Comparison of ENCODE assay signal across 18 cellular contexts in the genomic region with DNA sequence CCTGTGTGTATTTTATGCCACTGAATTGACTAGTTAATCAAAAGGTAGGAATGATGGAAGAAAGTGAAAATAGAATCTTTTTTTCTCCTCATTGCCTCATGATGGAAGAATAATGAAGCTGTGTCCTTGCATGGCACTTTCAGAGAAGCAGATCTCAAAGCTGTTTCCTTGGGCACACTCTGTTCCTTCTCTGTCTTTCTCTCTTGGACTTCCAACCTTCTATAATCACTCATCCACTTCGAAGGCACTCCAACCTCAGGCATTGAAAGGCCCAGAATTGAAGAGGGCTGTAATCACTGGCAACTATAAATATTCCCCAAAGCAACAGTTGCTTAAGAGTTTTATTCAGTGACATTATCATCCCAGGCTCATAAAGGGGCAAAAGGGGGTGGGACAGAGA. TPM values are rescaled to one million over a fixed set of nuclear protein-coding genes. Genes with fewer than 3 reads are reported as not detected.
"Had no signal": no experiment of that assay in that cellular context is flagged by ENCODE, and none has a peak within 500 bp of the region (broad histone marks: within the 10 kb centered on the region; RNA-seq: fewer than 3 reads in every experiment).

No MANE protein-coding gene starts in this region.

- H3K4me1 Mint-ChIP-seq: activated B cell treated with CpG ODN at 0.5 μM for 24 hours; activated naive CD4-positive, alpha-beta T cell treated with anti-CD3 and anti-CD28 coated beads, Interleukin-2, amount 10 ng/mL, durations not matched to agents 7 days and 5 days; activated T-helper 17 cell treated with anti-CD3 and anti-CD28 coated beads, Interleukin-2, amount 50 U/mL, for 72 hours; memory B cell had no signal

- H3K9me3 Mint-ChIP-seq: activated B cell treated with CpG ODN at 0.5 μM for 24 hours; activated CD4-positive, alpha-beta T cell treated with anti-CD3 and anti-CD28 coated beads, Interleukin-2, amount 10 ng/mL, durations not matched to agents 7 days and 5 days; activated naive CD4-positive, alpha-beta T cell treated with anti-CD3 and anti-CD28 coated beads, Interleukin-2, amount 10 ng/mL, durations not matched to agents 7 days and 5 days; activated T-helper 17 cell treated with anti-CD3 and anti-CD28 coated beads, Interleukin-2, amount 50 U/mL, for 72 hours; central memory CD8-positive, alpha-beta T cell; memory B cell had no signal

- H3K27ac Mint-ChIP-seq: activated B cell treated with CpG ODN at 0.5 μM for 24 hours; activated CD4-positive, alpha-beta T cell treated with anti-CD3 and anti-CD28 coated beads, Interleukin-2, amount 10 ng/mL, durations not matched to agents 7 days and 5 days; activated naive CD4-positive, alpha-beta T cell treated with anti-CD3 and anti-CD28 coated beads, Interleukin-2, amount 10 ng/mL, durations not matched to agents 7 days and 5 days; activated T-helper 17 cell treated with anti-CD3 and anti-CD28 coated beads, Interleukin-2, amount 50 U/mL, for 72 hours; memory B cell; T-helper 17 cell had no signal

- H3K4me3 ChIP-seq: body of pancreas, ovary, tibial artery, uterus had no signal

- DNase-seq: activated B cell treated with CpG ODN at 0.5 μM for 24 hours; activated CD4-positive, alpha-beta T cell treated with anti-CD3 and anti-CD28 coated beads, Interleukin-2, amount 10 ng/mL, durations not matched to agents 7 days and 5 days; activated naive CD4-positive, alpha-beta T cell treated with anti-CD3 and anti-CD28 coated beads, Interleukin-2, amount 10 ng/mL, durations not matched to agents 7 days and 5 days; activated T-cell treated with anti-CD3 and anti-CD28 coated beads for 4 hours; amniotic stem cell; body of pancreas; effector memory CD4-positive, alpha-beta T cell; left colon; ovary; stimulated activated CD4-positive, alpha-beta T cell treated with anti-CD3 and anti-CD28 coated beads, Interleukin-4, amount 100 ng/mL, for 24 hours; T-helper 17 cell; tibial artery; uterus had no signal

- H3K27me3 Mint-ChIP-seq: activated B cell treated with CpG ODN at 0.5 μM for 24 hours; activated CD4-positive, alpha-beta T cell treated with anti-CD3 and anti-CD28 coated beads, Interleukin-2, amount 10 ng/mL, durations not matched to agents 7 days and 5 days; activated naive CD4-positive, alpha-beta T cell treated with anti-CD3 and anti-CD28 coated beads, Interleukin-2, amount 10 ng/mL, durations not matched to agents 7 days and 5 days; activated T-helper 17 cell treated with anti-CD3 and anti-CD28 coated beads, Interleukin-2, amount 50 U/mL, for 72 hours; central memory CD8-positive, alpha-beta T cell; memory B cell; T-helper 17 cell had no signal

- H3K27ac ChIP-seq: body of pancreas, ovary, tibial artery had no signal

- H3K4me1 ChIP-seq: body of pancreas, uterus had no signal

- H3K36me3 ChIP-seq: ovary, tibial artery, uterus had no signal

- ATAC-seq: activated T-helper 17 cell treated with anti-CD3 and anti-CD28 coated beads, Interleukin-2, amount 50 U/mL, for 72 hours; left colon; T-helper 17 cell had no signal

- H3K27me3 ChIP-seq: body of pancreas, ovary, tibial artery, uterus had no signal

- H3K9me3 ChIP-seq: body of pancreas, ovary, tibial artery, uterus had no signal

- H3K36me3 Mint-ChIP-seq: activated naive CD4-positive, alpha-beta T cell treated with anti-CD3 and anti-CD28 coated beads, Interleukin-2, amount 10 ng/mL, durations not matched to agents 7 days and 5 days; memory B cell had no signal

- H3K4me3 Mint-ChIP-seq: activated B cell treated with CpG ODN at 0.5 μM for 24 hours; activated CD4-positive, alpha-beta T cell treated with anti-CD3 and anti-CD28 coated beads, Interleukin-2, amount 10 ng/mL, durations not matched to agents 7 days and 5 days; activated naive CD4-positive, alpha-beta T cell treated with anti-CD3 and anti-CD28 coated beads, Interleukin-2, amount 10 ng/mL, durations not matched to agents 7 days and 5 days; activated T-helper 17 cell treated with anti-CD3 and anti-CD28 coated beads, Interleukin-2, amount 50 U/mL, for 72 hours; central memory CD8-positive, alpha-beta T cell; memory B cell; T-helper 17 cell had no signal

RNA-seq across cellular contexts. Expression of gene DNASE2B, which starts 31.1 kb away (rescaled TPM):
- total RNA-seq: activated B cell treated with CpG ODN at 0.5 μM for 24 hours; activated CD4-positive, alpha-beta T cell treated with anti-CD3 and anti-CD28 coated beads, Interleukin-2, amount 10 ng/mL, durations not matched to agents 7 days and 5 days; activated CD8-positive, alpha-beta memory T cell treated with anti-CD3 and anti-CD28 coated beads for 36 hours; activated T-helper 17 cell treated with anti-CD3 and anti-CD28 coated beads, Interleukin-2, amount 50 U/mL, for 72 hours; body of pancreas; epithelial cell of proximal tubule; T-helper 17 cell; uterus had no signal
